Comparison of ENCODE assay signal across 18 cellular contexts in the genomic region with DNA sequence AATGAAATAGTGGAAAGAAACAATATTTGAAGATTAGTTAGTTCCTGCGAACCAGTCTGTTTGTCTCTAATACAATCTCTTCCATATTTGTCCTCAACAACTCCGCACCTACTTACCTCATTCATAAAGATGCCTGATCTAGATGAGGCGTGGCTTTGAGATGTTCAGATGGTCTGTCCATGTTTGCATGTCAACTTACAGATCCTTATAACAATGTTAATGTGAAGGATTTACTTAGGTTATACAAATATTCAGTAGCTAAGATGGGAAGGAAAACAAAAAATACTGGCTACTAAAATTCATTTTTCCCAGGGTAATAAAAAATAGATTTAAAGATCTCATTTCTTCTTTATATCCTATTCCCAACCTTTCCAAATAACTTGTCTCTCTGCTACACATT. TPM values are rescaled to one million over a fixed set of nuclear protein-coding genes. Genes with fewer than 3 reads are reported as not detected.
DNase-seq lines count a peak whose midpoint lies in the region; ATAC-seq and TF ChIP-seq lines count a peak whose summit lies in the region.
"Had no signal": no experiment of that assay in that cellular context is flagged by ENCODE, and none has a peak within 500 bp of the region (broad histone marks: within the 10 kb centered on the region; RNA-seq: fewer than 3 reads in every experiment).

No MANE protein-coding gene starts in this region.

- peaks cover 40% of the 10 kb centered on the region for H3K27me3 Mint-ChIP-seq in activated naive CD4-positive, alpha-beta T cell treated with anti-CD3 and anti-CD28 coated beads, Interleukin-2, amount 10 ng/mL, durations not matched to agents 7 days and 5 days

- POLR2A ChIA-PET in SK-N-SH (lab: Yijun Ruan, JAX), result no interaction called here

- TF ChIP-seq CTCF in SK-N-SH (IDR thresholded peaks at IDR 0.05), result no peak
- no peak for TF ChIP-seq CTCF in GM13976 (IDR thresholded peaks at IDR 0.05; ENCODE audit: borderline replicate concordance, control extremely low read depth, extremely low read depth, insufficient read depth, missing control alignments)

- H3K4me3 Mint-ChIP-seq in activated naive CD4-positive, alpha-beta T cell treated with anti-CD3 and anti-CD28 coated beads, Interleukin-2, amount 10 ng/mL, durations not matched to agents 7 days and 5 days, result no peak overlapping the region
- H3K4me3 Mint-ChIP-seq: mesothelial cell of epicardium; stimulated activated naive B cell treated with anti-CD40 and anti-IgM and Interleukin-4, amounts not matched to agents 10 μg/mL and 1 μg/mL and 100 μg/mL, for 72 hours had no signal

- H3K79me2 ChIP-seq in SK-N-SH (ENCODE audit: insufficient read depth), result peaks cover 79% of the 10 kb centered on the region

- no peaks in the 10 kb centered on the region for H4K20me1 ChIP-seq in SK-N-SH (ENCODE audit: insufficient read depth)

- H2AFZ ChIP-seq in SK-N-SH (ENCODE audit: low read depth), result no peak overlapping the region

- H3K27ac Mint-ChIP-seq in activated naive CD4-positive, alpha-beta T cell treated with anti-CD3 and anti-CD28 coated beads, Interleukin-2, amount 10 ng/mL, durations not matched to agents 7 days and 5 days, result no peak overlapping the region
- H3K27ac Mint-ChIP-seq: mesothelial cell of epicardium; stimulated activated naive B cell treated with anti-CD40 and anti-IgM and Interleukin-4, amounts not matched to agents 10 μg/mL and 1 μg/mL and 100 μg/mL, for 72 hours had no signal

- 83% methylated on average over 3 of the region's 3 CpGs for WGBS in SK-N-SH (ENCODE audit: low lambda C conversion rate)

- TF ChIP-seq EP300 in SK-N-SH (IDR thresholded peaks at IDR 0.05; ENCODE audit: borderline replicate concordance in 1 of 2, low read depth in 1 of 2, low read length in 1 of 2), result no peak

- H3K4me2 ChIP-seq in SK-N-SH, result peak overlapping the region; percentile 74

- in situ Hi-C loops in GM13976 (cut with MboI; ENCODE audit: low sequenced_read_pairs, unreplicated experiment), result no loop called here

- H3K27ac ChIP-seq in SK-N-SH (ENCODE audit: low read depth in 2 of 2, low read length in 1 of 2) (peak overlapping the region in 1 of 2 experiments; percentile 67; a peak in 2 of 4 replicates), caudate nucleus (ENCODE audit: low read depth, low read length) (peak overlapping the region; percentile 67), temporal lobe (ENCODE audit: low read depth, low read length) (peak overlapping the region; percentile 89)
- H3K27ac ChIP-seq: C4-2B, VCaP had no signal

- no peaks in the 10 kb centered on the region for H3K9me3 Mint-ChIP-seq in activated naive CD4-positive, alpha-beta T cell treated with anti-CD3 and anti-CD28 coated beads, Interleukin-2, amount 10 ng/mL, durations not matched to agents 7 days and 5 days
- H3K9me3 Mint-ChIP-seq: mesothelial cell of epicardium, neural crest cell had no signal

- H3K4me1 ChIP-seq in SK-N-SH (ENCODE audit: control insufficient read depth in 1 of 2, insufficient read depth in 2 of 2, low read depth in 1 of 2, low read length in 1 of 2), result peaks cover 20 to 22% of the 10 kb centered on the region in 2 experiments
- H3K4me1 ChIP-seq: upper lobe of left lung had no signal

- H3K4me3 ChIP-seq in SK-N-SH (ENCODE audit: low read depth in 2 of 2, low read length in 1 of 2), result no peak overlapping the region
- H3K4me3 ChIP-seq: upper lobe of left lung had no signal

- DNase-seq in SK-N-SH (no peak), caudate nucleus (lab: John Stamatoyannopoulos, UW) (no peak), midbrain (lab: John Stamatoyannopoulos, UW) (peak; percentile 20), GM13976 (ENCODE audit: low spot score) (no peak), LoVo (ENCODE audit: low spot score) (no peak)
- DNase-seq in activated naive CD4-positive, alpha-beta T cell treated with anti-CD3 and anti-CD28 coated beads, Interleukin-2, amount 10 ng/mL, durations not matched to agents 7 days and 5 days, result no peak
- DNase-seq: activated CD4-positive, alpha-beta T cell treated with anti-CD3 and anti-CD28 coated beads, Interleukin-2, amount 50 U/mL, for 4 hours; kidney; NCI-H1436; NCI-H526 treated with DMSO at 0.1 percent for 48 hours; stimulated activated naive B cell treated with anti-CD40 and anti-IgM and Interleukin-4, amounts not matched to agents 10 μg/mL and 1 μg/mL and 100 μg/mL, for 72 hours; upper lobe of left lung had no signal

- H3K36me3 ChIP-seq in SK-N-SH (replicated peaks in 1 of 2; ENCODE audit: control insufficient read depth in 1 of 2, insufficient read depth in 2 of 2, low read length in 1 of 2), result no peaks in the 10 kb centered on the region
- H3K36me3 ChIP-seq: upper lobe of left lung had no signal

- H3F3A ChIP-seq in SK-N-SH (replicated peaks; ENCODE audit: insufficient read depth), result peaks cover 8% of the 10 kb centered on the region

- no peaks in the 10 kb centered on the region for H3K27me3 ChIP-seq in SK-N-SH (ENCODE audit: insufficient read depth)
- H3K27me3 ChIP-seq: upper lobe of left lung had no signal

- no peak for ATAC-seq in SK-N-SH treated with all-trans-retinoic acid at 6 μM for 48 hours
- ATAC-seq: stimulated activated naive B cell treated with anti-CD40 and anti-IgM and Interleukin-4, amounts not matched to agents 10 μg/mL and 1 μg/mL and 100 μg/mL, for 72 hours had no signal

- H3K36me3 Mint-ChIP-seq in activated naive CD4-positive, alpha-beta T cell treated with anti-CD3 and anti-CD28 coated beads, Interleukin-2, amount 10 ng/mL, durations not matched to agents 7 days and 5 days, result no peaks in the 10 kb centered on the region
- H3K36me3 Mint-ChIP-seq: mesothelial cell of epicardium had no signal

- no peaks in the 10 kb centered on the region for H3K9me2 ChIP-seq in SK-N-SH

- peak overlapping the region; percentile 43; the same call in 1 of the 2 replicates for H3K9ac ChIP-seq in SK-N-SH

- no peaks in the 10 kb centered on the region for H3K4me1 Mint-ChIP-seq in activated naive CD4-positive, alpha-beta T cell treated with anti-CD3 and anti-CD28 coated beads, Interleukin-2, amount 10 ng/mL, durations not matched to agents 7 days and 5 days
- H3K4me1 Mint-ChIP-seq: stimulated activated naive B cell treated with anti-CD40 and anti-IgM and Interleukin-4, amounts not matched to agents 10 μg/mL and 1 μg/mL and 100 μg/mL, for 72 hours had no signal

- TF ChIP-seq RAD21 in SK-N-SH (IDR thresholded peaks at IDR 0.05; ENCODE audit: low read length), result no peak

- CTCF ChIA-PET in SK-N-SH (lab: Yijun Ruan, JAX), result interaction anchor here (2.4 kb wide), 1 partner anchor 44 kb away, joined by 9 read pairs; a partner anchor contains a TSS
- CTCF ChIA-PET in activated naive CD4-positive, alpha-beta T cell treated with anti-CD3 and anti-CD28 coated beads, Interleukin-2, amount 10 ng/mL, durations not matched to agents 7 days and 5 days (lab: Charles Lee), result no interaction called here

- H3K9me3 ChIP-seq in SK-N-SH, result no peaks in the 10 kb centered on the region
- H3K9me3 ChIP-seq: upper lobe of left lung had no signal

TF ChIP-seq in SK-N-SH, 30 proteins besides CTCF, POLR2A, EP300 and RAD21:
- TF ChIP-seq, protein P1, sequence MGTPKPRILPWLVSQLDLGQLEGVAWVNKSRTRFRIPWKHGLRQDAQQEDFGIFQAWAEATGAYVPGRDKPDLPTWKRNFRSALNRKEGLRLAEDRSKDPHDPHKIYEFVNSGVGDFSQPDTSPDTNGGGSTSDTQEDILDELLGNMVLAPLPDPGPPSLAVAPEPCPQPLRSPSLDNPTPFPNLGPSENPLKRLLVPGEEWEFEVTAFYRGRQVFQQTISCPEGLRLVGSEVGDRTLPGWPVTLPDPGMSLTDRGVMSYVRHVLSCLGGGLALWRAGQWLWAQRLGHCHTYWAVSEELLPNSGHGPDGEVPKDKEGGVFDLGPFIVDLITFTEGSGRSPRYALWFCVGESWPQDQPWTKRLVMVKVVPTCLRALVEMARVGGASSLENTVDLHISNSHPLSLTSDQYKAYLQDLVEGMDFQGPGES (IDR thresholded peaks at IDR 0.05; ENCODE audit: low read depth, low read length), result no peak
- TF ChIP-seq FOXM1 (IDR thresholded peaks at IDR 0.05; ENCODE audit: low read depth), result no peak
- TF ChIP-seq NRF1 (IDR thresholded peaks at IDR 0.05; ENCODE audit: low read depth, low read length), result no peak
- TF ChIP-seq TAF1 (IDR thresholded peaks at IDR 0.05; ENCODE audit: borderline replicate concordance, low read depth, low read length), result no peak
- no peak for TF ChIP-seq RXRA (IDR thresholded peaks at IDR 0.05; ENCODE audit: borderline replicate concordance, low read depth)
TF ChIP-seq in SK-N-SH: peak in this region for 0.

TF ChIP-seq in SK-N-SH treated with all-trans-retinoic acid at 6 μM for 48 hours, 23 proteins besides CTCF, POLR2A, EP300 and RAD21 (continues in another document):
- TF ChIP-seq RARB (CRISPR knock-in tag; IDR thresholded peaks at IDR 0.05) (no peak), GLIS3 (CRISPR knock-in tag; IDR thresholded peaks at IDR 0.05) (no peak), CSDC2 (CRISPR knock-in tag; IDR thresholded peaks at IDR 0.05) (no peak), ISL1 (CRISPR knock-in tag; IDR thresholded peaks at IDR 0.05) (no peak), ESRRG (CRISPR knock-in tag; IDR thresholded peaks at IDR 0.05) (no peak), OSR1 (CRISPR knock-in tag; IDR thresholded peaks at IDR 0.05) (no peak), ZFP3 (CRISPR knock-in tag; IDR thresholded peaks at IDR 0.05) (no peak), TOX (CRISPR knock-in tag; IDR thresholded peaks at IDR 0.05; ENCODE audit: borderline replicate concordance) (no peak)
- TF ChIP-seq, protein P2, sequence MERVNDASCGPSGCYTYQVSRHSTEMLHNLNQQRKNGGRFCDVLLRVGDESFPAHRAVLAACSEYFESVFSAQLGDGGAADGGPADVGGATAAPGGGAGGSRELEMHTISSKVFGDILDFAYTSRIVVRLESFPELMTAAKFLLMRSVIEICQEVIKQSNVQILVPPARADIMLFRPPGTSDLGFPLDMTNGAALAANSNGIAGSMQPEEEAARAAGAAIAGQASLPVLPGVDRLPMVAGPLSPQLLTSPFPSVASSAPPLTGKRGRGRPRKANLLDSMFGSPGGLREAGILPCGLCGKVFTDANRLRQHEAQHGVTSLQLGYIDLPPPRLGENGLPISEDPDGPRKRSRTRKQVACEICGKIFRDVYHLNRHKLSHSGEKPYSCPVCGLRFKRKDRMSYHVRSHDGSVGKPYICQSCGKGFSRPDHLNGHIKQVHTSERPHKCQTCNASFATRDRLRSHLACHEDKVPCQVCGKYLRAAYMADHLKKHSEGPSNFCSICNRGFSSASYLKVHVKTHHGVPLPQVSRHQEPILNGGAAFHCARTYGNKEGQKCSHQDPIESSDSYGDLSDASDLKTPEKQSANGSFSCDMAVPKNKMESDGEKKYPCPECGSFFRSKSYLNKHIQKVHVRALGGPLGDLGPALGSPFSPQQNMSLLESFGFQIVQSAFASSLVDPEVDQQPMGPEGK (CRISPR knock-in tag; IDR thresholded peaks at IDR 0.05; ENCODE audit: borderline replicate concordance), result no peak

RNA-seq across cellular contexts. Expression of a gene that starts 8.3 kb away (rescaled TPM):
- 10.1 and 10.5 TPM in 2 replicates for polyA plus RNA-seq in SK-N-SH (2012; rRNA removed)
- 13.8 and 15.5 TPM in 2 replicates for polyA plus RNA-seq in SK-N-SH (2012; cell fraction: cytosol; rRNA removed)
- 12.5 and 21.1 TPM in 2 replicates for polyA plus RNA-seq in SK-N-SH (2012; cell fraction: nucleus; rRNA removed)
- 17.7 TPM for total RNA-seq in temporal lobe

RNA-seq across cellular contexts. Expression of a gene that starts 43.8 kb away (rescaled TPM):
- polyA plus RNA-seq in SK-N-SH (2012; rRNA removed), result 8.4 and 8.7 TPM in 2 replicates
- 11.5 and 12.8 TPM in 2 replicates for polyA plus RNA-seq in SK-N-SH (2012; cell fraction: cytosol; rRNA removed)
- 2.4 and 3.7 TPM in 2 replicates for polyA plus RNA-seq in SK-N-SH (2012; cell fraction: nucleus; rRNA removed)
- total RNA-seq in temporal lobe, result 2.7 TPM
